In genomic region chr14:48023881-48024280, GRCh38 we compare ENCODE assay signal across 26 cellular contexts.
DNase-seq lines count a peak whose midpoint lies in the region; ATAC-seq and TF ChIP-seq lines count a peak whose summit lies in the region.
"Had no signal": no experiment of that assay in that cellular context is flagged by ENCODE, and none has a peak within 500 bp of the region (broad histone marks: within the 10 kb centered on the region; RNA-seq: fewer than 3 reads in every experiment).

No MANE protein-coding gene starts in this region.

- no peak overlapping the region for H4K8ac ChIP-seq in mesenchymal stem cell (ENCODE audit: low read length)

- peak; percentile 6 for DNase-seq in NOMO-1 treated with DMSO at 0.1 percent for 48 hours (lab: John Stamatoyannopoulos, UW; ENCODE audit: unreplicated experiment)
- no peak for DNase-seq in NOMO-1 treated with dmso at 0.1 percent for 144 hours (lab: John Stamatoyannopoulos, UW; ENCODE audit: unreplicated experiment)
- peak; percentile 51 for DNase-seq in MV-4-11 (lab: John Stamatoyannopoulos, UW)
- DNase-seq in left lung = peak in 1 of 2 donors; percentile 31
- DNase-seq in Ammon's horn (ENCODE audit: low spot score) = no peak
- no peak for DNase-seq in mesenchymal stem cell
- DNase-seq: AML-193; Calu3; CD8-positive, alpha-beta memory T cell; DMS153; GOT3; NCI-H1048; NCI-H1436; NCI-H187 treated with DMSO at 0.1 percent for 48 hours; NCI-H2107; NCI-H2227 treated with DMSO at 0.1 percent for 48 hours; NCI-H524; NCI-H774; NK-92 treated with Interleukin-12 subunit alpha and Interleukin-12 subunit beta, amount 100 ng/mL, for 24 hours; OCI-M1 had no signal

- no peak for TF ChIP-seq CTCF in left lung (IDR thresholded peaks at IDR 0.05)

- WGBS in mesenchymal stem cell = 89% methylated on average over 3 of the region's 3 CpGs

- ATAC-seq in left lung = peak; percentile 91
- no peak for ATAC-seq in HG03457 (IDR thresholded peaks at IDR 0.05; ENCODE audit: unreplicated experiment)
- ATAC-seq: HepG2, K562, Right ventricle myocardium inferior had no signal

- H2BK5ac ChIP-seq in mesenchymal stem cell (ENCODE audit: low read depth, low read length, poor library complexity, severe bottlenecking) = no peak overlapping the region

- intact Hi-C loops in left lung (cut with DNase I) = no loop called here

- H3K79me1 ChIP-seq in mesenchymal stem cell (replicated peaks; ENCODE audit: low read length, poor library complexity, severe bottlenecking) = no peaks in the 10 kb centered on the region

- no peak overlapping the region for H3K9ac ChIP-seq in mesenchymal stem cell (ENCODE audit: low read length)

- H2BK12ac ChIP-seq in mesenchymal stem cell (ENCODE audit: low read length in 2 of 2) = no peak overlapping the region

- no peak overlapping the region for H2AFZ ChIP-seq in mesenchymal stem cell (ENCODE audit: low read depth, low read length)

- no peak overlapping the region for H3K4me3 ChIP-seq in left lung
- H3K4me3 ChIP-seq in mesenchymal stem cell (ENCODE audit: insufficient read depth in 1 of 2, low read depth in 1 of 2, low read length in 2 of 2) = no peak overlapping the region
- H3K4me3 ChIP-seq: K562, SJSA1 had no signal

- H2BK120ac ChIP-seq in mesenchymal stem cell (ENCODE audit: low read depth, low read length) = no peak overlapping the region

- no peak overlapping the region for H3K14ac ChIP-seq in mesenchymal stem cell (ENCODE audit: low read length in 2 of 2)

- H3K4ac ChIP-seq in mesenchymal stem cell (ENCODE audit: low read depth in 1 of 2, low read length in 2 of 2) = no peak overlapping the region

- H2BK15ac ChIP-seq in mesenchymal stem cell (ENCODE audit: low read depth, poor library complexity, severe bottlenecking) = no peak overlapping the region

- H3K27ac ChIP-seq in left lung (no peak overlapping the region), mesenchymal stem cell (ENCODE audit: low read length, poor library complexity, severe bottlenecking) (no peak overlapping the region)
- H3K27ac ChIP-seq: C4-2B, SJSA1 had no signal

- H3K9me3 ChIP-seq in left lung = peaks cover 0 to 2% of the 10 kb centered on the region in 2 donors
- H3K9me3 ChIP-seq in mesenchymal stem cell (ENCODE audit: control insufficient read depth, low read length) = no peaks in the 10 kb centered on the region
- H3K9me3 ChIP-seq: SJSA1 had no signal

- no peaks in the 10 kb centered on the region for H3K36me3 ChIP-seq in left lung
- no peaks in the 10 kb centered on the region for H3K36me3 ChIP-seq in mesenchymal stem cell (ENCODE audit: control insufficient read depth in 1 of 2, insufficient read depth in 2 of 2, low read depth in 1 of 2, low read length in 2 of 2)
- H3K36me3 ChIP-seq: SJSA1 had no signal

- no peak overlapping the region for H3K23ac ChIP-seq in mesenchymal stem cell (ENCODE audit: low read length in 2 of 2)

- H3K27me3 ChIP-seq in left lung = no peaks in the 10 kb centered on the region
- H3K27me3 ChIP-seq in mesenchymal stem cell (ENCODE audit: control insufficient read depth in 1 of 2, insufficient read depth in 1 of 2, low read length in 2 of 2) = no peaks in the 10 kb centered on the region
- H3K27me3 ChIP-seq: SJSA1 had no signal

- no peak overlapping the region for H3K4me2 ChIP-seq in mesenchymal stem cell (ENCODE audit: low read length, poor library complexity, severe bottlenecking)

- no peak overlapping the region for H2AK5ac ChIP-seq in mesenchymal stem cell (ENCODE audit: low read length, severe bottlenecking)

- H3K4me1 ChIP-seq in left lung (no peaks in the 10 kb centered on the region), mesenchymal stem cell (ENCODE audit: control insufficient read depth, insufficient read depth, low read depth, low read length) (no peaks in the 10 kb centered on the region)
- H3K4me1 ChIP-seq: SJSA1 had no signal

- no peak overlapping the region for H3K18ac ChIP-seq in mesenchymal stem cell (ENCODE audit: low read depth in 1 of 2, low read length in 2 of 2)

- H4K91ac ChIP-seq in mesenchymal stem cell (ENCODE audit: low read length) = no peak overlapping the region

Comparison
In these comparisons a context has a peak if more than half of its experiments do, and no peak if none do; other contexts are left out.
1. DNase-seq: peak in NOMO-1 treated with DMSO at 0.1 percent for 48 hours (single experiment) and MV-4-11 (single experiment); none in NOMO-1 treated with dmso at 0.1 percent for 144 hours (single experiment), Ammon's horn (single experiment) and mesenchymal stem cell (single experiment).